In genomic region chr21:40752125-40752524, GRCh38 we compare ENCODE assay signal across 22 cellular contexts.
"Had no signal": no experiment of that assay in that cellular context is flagged by ENCODE, and none has a peak within 500 bp of the region (broad histone marks: within the 10 kb centered on the region; RNA-seq: fewer than 3 reads in every experiment).

No MANE protein-coding gene starts in this region.

- H3K27me3 Mint-ChIP-seq: activated CD4-positive, alpha-beta T cell treated with anti-CD3 and anti-CD28 coated beads, Interleukin-2, amount 10 ng/mL, durations not matched to agents 24 days and 14 days; activated naive CD4-positive, alpha-beta T cell treated with anti-CD3 and anti-CD28 coated beads, Interleukin-2, amount 10 ng/mL, durations not matched to agents 7 days and 5 days; central memory CD8-positive, alpha-beta T cell; naive B cell; stimulated activated memory B cell treated with anti-CD40 and anti-IgM and Interleukin-4, amounts not matched to agents 10 μg/mL and 1 μg/mL and 100 μg/mL, for 72 hours had no signal

- ATAC-seq: activated CD8-positive, alpha-beta T cell treated with anti-CD3 and anti-CD28 coated beads, Interleukin-2, amount 10 ng/mL, durations not matched to agents 7 days and 5 days; left ventricle myocardium superior; mucosa of descending colon; pancreas; stimulated activated memory B cell treated with anti-CD40 and anti-IgM and Interleukin-4, amounts not matched to agents 10 μg/mL and 1 μg/mL and 100 μg/mL, for 72 hours had no signal

- H3K9me3 ChIP-seq: colonic mucosa, mucosa of descending colon, pancreas, sigmoid colon, testis had no signal

- H3K36me3 Mint-ChIP-seq: activated naive CD4-positive, alpha-beta T cell treated with anti-CD3 and anti-CD28 coated beads, Interleukin-2, amount 10 ng/mL, durations not matched to agents 7 days and 5 days; naive B cell; stimulated activated memory B cell treated with anti-CD40 and anti-IgM and Interleukin-4, amounts not matched to agents 10 μg/mL and 1 μg/mL and 100 μg/mL, for 72 hours had no signal

- FAIRE-seq: endometrium, frontal cortex, pancreas had no signal

- H3K36me3 ChIP-seq: colonic mucosa, pancreas, sigmoid colon had no signal

- H3K27me3 ChIP-seq: colonic mucosa, testis had no signal

- H3K4me1 Mint-ChIP-seq: activated CD4-positive, alpha-beta T cell treated with anti-CD3 and anti-CD28 coated beads, Interleukin-2, amount 10 ng/mL, durations not matched to agents 24 days and 14 days; activated naive CD4-positive, alpha-beta T cell treated with anti-CD3 and anti-CD28 coated beads, Interleukin-2, amount 10 ng/mL, durations not matched to agents 7 days and 5 days; central memory CD8-positive, alpha-beta T cell; naive B cell; stimulated activated memory B cell treated with anti-CD40 and anti-IgM and Interleukin-4, amounts not matched to agents 10 μg/mL and 1 μg/mL and 100 μg/mL, for 72 hours had no signal

- H3K27ac Mint-ChIP-seq: activated CD4-positive, alpha-beta T cell treated with anti-CD3 and anti-CD28 coated beads, Interleukin-2, amount 10 ng/mL, durations not matched to agents 24 days and 14 days; activated CD8-positive, alpha-beta T cell treated with anti-CD3 and anti-CD28 coated beads, Interleukin-2, amount 10 ng/mL, durations not matched to agents 7 days and 5 days; activated naive CD4-positive, alpha-beta T cell treated with anti-CD3 and anti-CD28 coated beads, Interleukin-2, amount 10 ng/mL, durations not matched to agents 7 days and 5 days; naive B cell; stimulated activated memory B cell treated with anti-CD40 and anti-IgM and Interleukin-4, amounts not matched to agents 10 μg/mL and 1 μg/mL and 100 μg/mL, for 72 hours had no signal

- H3K4me3 ChIP-seq: colonic mucosa, mucosa of descending colon, pancreas, sigmoid colon, testis had no signal

- H3K4me3 Mint-ChIP-seq: activated CD4-positive, alpha-beta T cell treated with anti-CD3 and anti-CD28 coated beads, Interleukin-2, amount 10 ng/mL, durations not matched to agents 24 days and 14 days; activated CD8-positive, alpha-beta T cell treated with anti-CD3 and anti-CD28 coated beads, Interleukin-2, amount 10 ng/mL, durations not matched to agents 7 days and 5 days; activated naive CD4-positive, alpha-beta T cell treated with anti-CD3 and anti-CD28 coated beads, Interleukin-2, amount 10 ng/mL, durations not matched to agents 7 days and 5 days; central memory CD8-positive, alpha-beta T cell; naive B cell; stimulated activated memory B cell treated with anti-CD40 and anti-IgM and Interleukin-4, amounts not matched to agents 10 μg/mL and 1 μg/mL and 100 μg/mL, for 72 hours had no signal

- H3K4me1 ChIP-seq: colonic mucosa, pancreas, sigmoid colon, testis had no signal

- H3K9me3 Mint-ChIP-seq: activated CD4-positive, alpha-beta T cell treated with anti-CD3 and anti-CD28 coated beads, Interleukin-2, amount 10 ng/mL, durations not matched to agents 24 days and 14 days had no signal

- DNase-seq: activated CD4-positive, alpha-beta T cell treated with anti-CD3 and anti-CD28 coated beads, Interleukin-2, amount 10 ng/mL, durations not matched to agents 24 days and 14 days; activated CD4-positive, CD25-positive, alpha-beta regulatory T cell; activated CD8-positive, alpha-beta memory T cell treated with anti-CD3 and anti-CD28 coated beads, Interleukin-2, amount 50 U/mL, for 4 hours; activated CD8-positive, alpha-beta T cell treated with anti-CD3 and anti-CD28 coated beads, Interleukin-2, amount 10 ng/mL, durations not matched to agents 7 days and 5 days; activated effector memory CD4-positive, alpha-beta T cell treated with Interleukin-2 at 50 U/mL for 16 hours; activated naive CD4-positive, alpha-beta T cell treated with anti-CD3 and anti-CD28 coated beads, Interleukin-2, amount 10 ng/mL, durations not matched to agents 7 days and 5 days; activated T-cell treated with anti-CD3 and anti-CD28 coated beads, Interleukin-2, amount 50 U/mL, for 48 hours; aorta; colonic mucosa; erythroblast; hypothalamus; left ventricle myocardium superior; mucosa of descending colon; naive B cell; pancreas; sigmoid colon; stimulated activated CD4-positive, alpha-beta T cell treated with anti-CD3 and anti-CD28 coated beads, Interleukin-4, amount 100 ng/mL, for 4 hours; testis had no signal

- H3K27ac ChIP-seq: colonic mucosa, pancreas, sigmoid colon, testis had no signal
